ENCODE assay signal across 8 cellular contexts in the genomic region with DNA sequence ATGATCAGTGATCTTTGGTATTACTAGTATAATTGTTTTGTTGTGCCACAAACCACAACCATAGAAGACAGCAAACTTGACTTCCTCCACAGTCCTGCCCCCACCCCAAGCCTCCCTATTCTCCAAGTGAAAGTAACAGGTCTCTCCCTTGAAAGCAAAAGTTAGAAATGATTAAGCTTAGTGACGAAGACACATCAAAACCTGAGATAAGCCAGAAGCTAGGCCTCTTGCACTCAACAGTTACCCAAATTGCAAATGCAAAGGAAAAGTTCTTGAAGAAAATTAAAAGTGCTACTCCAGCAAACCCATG. TPM values are rescaled to one million over a fixed set of nuclear protein-coding genes. Genes with fewer than 3 reads are reported as not detected.
DNase-seq lines count a peak whose midpoint lies in the region; ATAC-seq and FAIRE-seq lines count a peak whose summit lies in the region.

No MANE protein-coding gene starts in this region.

- intact Hi-C loops in activated T-helper 1 cell treated with anti-CD3 and anti-CD28 coated beads, Interleukin-12 subunit alpha, Interleukin-12 subunit beta, Interleukin-2, Interleukin-4 antibody, amounts not matched to agents 30 ng/mL and 10 ng/mL and 1 ng/mL, durations not matched to agents 14 hours and 24 hours and 36 hours (cut with micrococcal nuclease), result loop anchor here (1.0 to 5.0 kb wide), 6 partner anchors 7 to 1076 kb away; a partner anchor contains a TSS

- ATAC-seq in HG03378 (IDR thresholded peaks at IDR 0.05; ENCODE audit: unreplicated experiment), result peak; percentile 77
- no peak for ATAC-seq in HG03196 (IDR thresholded peaks at IDR 0.05; ENCODE audit: unreplicated experiment)
- no peak for ATAC-seq in HG02840 (IDR thresholded peaks at IDR 0.05; ENCODE audit: low FRiP score, unreplicated experiment)

- H3K27me3 Mint-ChIP-seq in activated T-helper 1 cell treated with anti-CD3 and anti-CD28 coated beads, Interleukin-12 subunit alpha, Interleukin-12 subunit beta, Interleukin-2, Interleukin-4 antibody, amounts not matched to agents 30 ng/mL and 10 ng/mL and 1 ng/mL, durations not matched to agents 14 hours and 24 hours and 36 hours (ENCODE audit: insufficient read depth), result no peaks in the 10 kb centered on the region

- no peak for FAIRE-seq in GM19239 (lab: Jason Lieb, UNC)

- H3K36me3 Mint-ChIP-seq in activated T-helper 1 cell treated with anti-CD3 and anti-CD28 coated beads, Interleukin-12 subunit alpha, Interleukin-12 subunit beta, Interleukin-2, Interleukin-4 antibody, amounts not matched to agents 30 ng/mL and 10 ng/mL and 1 ng/mL, durations not matched to agents 14 hours and 24 hours and 36 hours (ENCODE audit: low read depth), result peaks cover 52% of the 10 kb centered on the region

- peak overlapping the region; percentile 82 for H3K27ac Mint-ChIP-seq in activated T-helper 1 cell treated with anti-CD3 and anti-CD28 coated beads, Interleukin-12 subunit alpha, Interleukin-12 subunit beta, Interleukin-2, Interleukin-4 antibody, amounts not matched to agents 30 ng/mL and 10 ng/mL and 1 ng/mL, durations not matched to agents 14 hours and 24 hours and 36 hours

- H3K4me3 Mint-ChIP-seq in activated T-helper 1 cell treated with anti-CD3 and anti-CD28 coated beads, Interleukin-12 subunit alpha, Interleukin-12 subunit beta, Interleukin-2, Interleukin-4 antibody, amounts not matched to agents 30 ng/mL and 10 ng/mL and 1 ng/mL, durations not matched to agents 14 hours and 24 hours and 36 hours, result peak overlapping the region; percentile 32

- peaks cover 68% of the 10 kb centered on the region for H3K4me1 Mint-ChIP-seq in activated T-helper 1 cell treated with anti-CD3 and anti-CD28 coated beads, Interleukin-12 subunit alpha, Interleukin-12 subunit beta, Interleukin-2, Interleukin-4 antibody, amounts not matched to agents 30 ng/mL and 10 ng/mL and 1 ng/mL, durations not matched to agents 14 hours and 24 hours and 36 hours (ENCODE audit: low read depth)

- DNase-seq in GM19239 (ENCODE audit: insufficient read length, low spot score), result peak; percentile 44
- DNase-seq in activated T-helper 1 cell treated with anti-CD3 and anti-CD28 coated beads, Interleukin-12 subunit alpha, Interleukin-12 subunit beta, Interleukin-2, Interleukin-4 antibody, amounts not matched to agents 30 ng/mL and 10 ng/mL and 1 ng/mL, durations not matched to agents 14 hours and 24 hours and 36 hours (ENCODE audit: low spot score), result peak; percentile 58
- peak; percentile 41 to 42 for DNase-seq in stimulated activated CD4-positive, alpha-beta T cell treated with anti-CD3 and anti-CD28 coated beads, Interleukin-4, amount 100 ng/mL, for 4 hours
- DNase-seq in hepatic stellate cell (ENCODE audit: low spot score), result no peak
- no peak for DNase-seq in HT-29 (ENCODE audit: low spot score)

- no peaks in the 10 kb centered on the region for H3K9me3 Mint-ChIP-seq in activated T-helper 1 cell treated with anti-CD3 and anti-CD28 coated beads, Interleukin-12 subunit alpha, Interleukin-12 subunit beta, Interleukin-2, Interleukin-4 antibody, amounts not matched to agents 30 ng/mL and 10 ng/mL and 1 ng/mL, durations not matched to agents 14 hours and 24 hours and 36 hours

RNA-seq across cellular contexts. Expression of a gene that starts 7.5 kb away (rescaled TPM):
- total RNA-seq in activated T-helper 1 cell treated with anti-CD3 and anti-CD28 coated beads, Interleukin-12 subunit alpha, Interleukin-12 subunit beta, Interleukin-2, Interleukin-4 antibody, amounts not matched to agents 30 ng/mL and 10 ng/mL and 1 ng/mL, durations not matched to agents 14 hours and 24 hours and 36 hours, result 117 TPM in 2 replicates
- total RNA-seq in HT-29 (2014; rRNA removed; shearing (Covaris generic)), result 38.2 and 39.2 TPM in 2 replicates

RNA-seq across cellular contexts. Expression of a gene that starts 16.3 kb away (rescaled TPM):
- 12.6 and 12.7 TPM in 2 replicates for total RNA-seq in activated T-helper 1 cell treated with anti-CD3 and anti-CD28 coated beads, Interleukin-12 subunit alpha, Interleukin-12 subunit beta, Interleukin-2, Interleukin-4 antibody, amounts not matched to agents 30 ng/mL and 10 ng/mL and 1 ng/mL, durations not matched to agents 14 hours and 24 hours and 36 hours
- 28.2 and 32.2 TPM in 2 replicates for total RNA-seq in HT-29 (2014; rRNA removed; shearing (Covaris generic))

RNA-seq across cellular contexts. Expression of a gene that starts 30.2 kb away (rescaled TPM):
- 7.1 and 7.3 TPM in 2 replicates for total RNA-seq in activated T-helper 1 cell treated with anti-CD3 and anti-CD28 coated beads, Interleukin-12 subunit alpha, Interleukin-12 subunit beta, Interleukin-2, Interleukin-4 antibody, amounts not matched to agents 30 ng/mL and 10 ng/mL and 1 ng/mL, durations not matched to agents 14 hours and 24 hours and 36 hours
- total RNA-seq in HT-29 (2014; rRNA removed; shearing (Covaris generic)), result 19.2 and 21.6 TPM in 2 replicates

Comparison
In these comparisons a context has a peak if more than half of its experiments do, and no peak if none do; other contexts are left out.
1. DNase-seq: peak in GM19239 (single experiment), activated T-helper 1 cell treated with anti-CD3 and anti-CD28 coated beads, Interleukin-12 subunit alpha, Interleukin-12 subunit beta, Interleukin-2, Interleukin-4 antibody, amounts not matched to agents 30 ng/mL and 10 ng/mL and 1 ng/mL, durations not matched to agents 14 hours and 24 hours and 36 hours (single experiment) and stimulated activated CD4-positive, alpha-beta T cell treated with anti-CD3 and anti-CD28 coated beads, Interleukin-4, amount 100 ng/mL, for 4 hours (2 of 2); none in hepatic stellate cell (single experiment) and HT-29 (single experiment).